ENCODE assay signal across 8 cellular contexts in the genomic region with DNA sequence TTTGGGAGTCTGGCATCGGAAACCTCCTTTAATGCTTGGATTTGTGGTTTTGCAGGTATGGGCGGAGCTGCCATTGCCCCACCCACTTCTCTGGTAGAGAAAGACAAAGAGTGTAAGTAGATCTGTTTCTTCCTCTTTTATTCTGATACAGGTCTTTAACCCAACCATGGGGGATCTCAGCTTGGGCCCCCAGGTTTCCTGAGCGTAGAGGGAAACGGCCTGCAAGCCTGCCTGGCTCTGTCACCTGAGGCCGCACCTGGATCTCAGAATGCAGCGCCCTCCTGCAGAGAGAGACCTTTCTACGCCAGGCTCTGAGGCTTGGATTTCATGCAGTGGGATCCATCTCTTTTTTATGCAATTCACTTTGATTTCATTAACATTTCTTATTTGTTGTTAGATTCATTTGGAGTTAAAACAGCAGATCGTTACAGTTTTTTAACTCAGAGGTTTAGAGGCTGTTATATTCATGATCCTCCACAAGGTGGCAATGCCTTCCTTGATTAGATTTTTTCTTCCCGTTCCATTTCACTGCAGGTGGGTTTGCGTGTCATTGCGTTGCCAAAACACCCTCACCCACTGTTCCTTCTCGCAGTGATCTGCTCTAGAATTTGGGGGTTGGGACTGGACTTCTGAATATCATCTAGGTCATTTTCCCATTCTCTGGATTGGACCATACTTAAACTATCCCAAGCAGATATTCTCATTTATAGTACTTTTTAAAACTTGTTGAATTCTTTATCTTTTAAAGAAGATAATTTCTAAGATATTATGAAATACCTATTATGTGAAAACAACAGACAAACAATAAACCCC. TPM values are rescaled to one million over a fixed set of nuclear protein-coding genes. Genes with fewer than 3 reads are reported as not detected.
DNase-seq lines count a peak whose midpoint lies in the region; ATAC-seq and TF ChIP-seq lines count a peak whose summit lies in the region.

No MANE protein-coding gene starts in this region.

- peak; percentile 73 for TF ChIP-seq RAD21 in SK-N-SH (IDR thresholded peaks at IDR 0.05; ENCODE audit: low read length)

- H4K20me1 ChIP-seq in SK-N-SH (ENCODE audit: insufficient read depth): no peaks in the 10 kb centered on the region; the same call in 1 of the 2 replicates

- H3K4me1 ChIP-seq in SK-N-SH (ENCODE audit: control insufficient read depth in 1 of 2, insufficient read depth in 2 of 2, low read depth in 1 of 2, low read length in 1 of 2): no peaks in the 10 kb centered on the region

- no peak for ATAC-seq in GM18519 (IDR thresholded peaks at IDR 0.05; ENCODE audit: low FRiP score, unreplicated experiment)
- no peak for ATAC-seq in GM18502 (IDR thresholded peaks at IDR 0.05; ENCODE audit: poor library complexity, unreplicated experiment)
- no peak for ATAC-seq in HG03025 (IDR thresholded peaks at IDR 0.05; ENCODE audit: low FRiP score, unreplicated experiment)

- H3K9ac ChIP-seq in SK-N-SH: no peak overlapping the region

- H3K27me3 ChIP-seq in H7 (ENCODE audit: control insufficient read depth, insufficient read depth, low read length): no peaks in the 10 kb centered on the region
- no peaks in the 10 kb centered on the region for H3K27me3 ChIP-seq in SK-N-SH (ENCODE audit: insufficient read depth)

- peak; percentile 2 for DNase-seq in COLO668 (lab: John Stamatoyannopoulos, UW; ENCODE audit: unreplicated experiment)
- DNase-seq in H7: peak; percentile 84
- DNase-seq in SK-N-SH: peak; percentile 64
- peak; percentile 33 for DNase-seq in dedifferentiated amniotic fluid mesenchymal stem cell (ENCODE audit: extremely low spot score)
- DNase-seq in lung microvascular endothelial cell (ENCODE audit: low read depth in 2 of 2): peak; percentile 62 to 77

- H3K27ac ChIP-seq in SK-N-SH (ENCODE audit: low read depth in 2 of 2, low read length in 1 of 2): no peak overlapping the region

- TF ChIP-seq CTCF in SK-N-SH (IDR thresholded peaks at IDR 0.05): peak; percentile 80

- H3K4me3 ChIP-seq in H7 (ENCODE audit: insufficient read depth, low read depth, low read length) (no peak overlapping the region), SK-N-SH (ENCODE audit: low read depth in 2 of 2, low read length in 1 of 2) (no peak overlapping the region)

- 55% methylated on average over 12 of the region's 12 CpGs for WGBS in SK-N-SH (ENCODE audit: low lambda C conversion rate)

- no peak overlapping the region for H3K4me2 ChIP-seq in SK-N-SH

- no peak overlapping the region for H2AFZ ChIP-seq in SK-N-SH (ENCODE audit: low read depth)

- peaks cover 8% of the 10 kb centered on the region for H3F3A ChIP-seq in SK-N-SH (replicated peaks; ENCODE audit: insufficient read depth)

- no peaks in the 10 kb centered on the region for H3K9me3 ChIP-seq in SK-N-SH

- CTCF ChIA-PET in SK-N-SH (lab: Yijun Ruan, JAX): interaction anchor here (0.7 to 6.8 kb wide), 9 partner anchors 19 to 300 kb away, joined by 3 to 75 read pairs (median 5); no protein-coding TSS in a partner anchor

- POLR2A ChIA-PET in SK-N-SH (lab: Yijun Ruan, JAX): no interaction called here

- no peak for TF ChIP-seq EP300 in SK-N-SH (IDR thresholded peaks at IDR 0.05; ENCODE audit: borderline replicate concordance in 1 of 2, low read depth in 1 of 2, low read length in 1 of 2)

- H3K79me2 ChIP-seq in SK-N-SH (ENCODE audit: insufficient read depth): peaks cover 22% of the 10 kb centered on the region

- no peaks in the 10 kb centered on the region for H3K9me2 ChIP-seq in SK-N-SH

- peaks cover 31% of the 10 kb centered on the region for H3K36me3 ChIP-seq in H7 (replicated peaks; ENCODE audit: control insufficient read depth, insufficient read depth, low read length)
- H3K36me3 ChIP-seq in SK-N-SH (replicated peaks in 1 of 2; ENCODE audit: control insufficient read depth in 1 of 2, insufficient read depth in 2 of 2, low read length in 1 of 2): peaks cover 64 to 87% of the 10 kb centered on the region in 2 experiments

TF ChIP-seq in SK-N-SH, 30 proteins besides CTCF, POLR2A, EP300 and RAD21:
- TF ChIP-seq SMC3 (IDR thresholded peaks at IDR 0.05; ENCODE audit: low read depth, low read length) (peak; percentile 71), RXRA (IDR thresholded peaks at IDR 0.05; ENCODE audit: borderline replicate concordance, low read depth) (no peak), TAF1 (IDR thresholded peaks at IDR 0.05; ENCODE audit: borderline replicate concordance, low read depth, low read length) (no peak), ELF1 (IDR thresholded peaks at IDR 0.05) (no peak)
- TF ChIP-seq, protein P1, sequence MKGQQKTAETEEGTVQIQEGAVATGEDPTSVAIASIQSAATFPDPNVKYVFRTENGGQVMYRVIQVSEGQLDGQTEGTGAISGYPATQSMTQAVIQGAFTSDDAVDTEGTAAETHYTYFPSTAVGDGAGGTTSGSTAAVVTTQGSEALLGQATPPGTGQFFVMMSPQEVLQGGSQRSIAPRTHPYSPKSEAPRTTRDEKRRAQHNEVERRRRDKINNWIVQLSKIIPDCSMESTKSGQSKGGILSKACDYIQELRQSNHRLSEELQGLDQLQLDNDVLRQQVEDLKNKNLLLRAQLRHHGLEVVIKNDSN (IDR thresholded peaks at IDR 0.05; ENCODE audit: borderline replicate concordance, low read depth): no peak

RNA-seq across cellular contexts. Expression of a gene that starts 20.0 kb away (rescaled TPM):
- total RNA-seq in H7 (2014; rRNA removed; shearing (Covaris generic)): 41.9 and 44.1 TPM in 2 replicates
- polyA plus RNA-seq in SK-N-SH (2012; rRNA removed): 32.6 and 34.2 TPM in 2 replicates
- polyA plus RNA-seq in SK-N-SH (2012; cell fraction: cytosol; rRNA removed): 25.2 and 25.9 TPM in 2 replicates
- polyA plus RNA-seq in SK-N-SH (2012; cell fraction: nucleus; rRNA removed): 94.6 and 118 TPM in 2 replicates
- total RNA-seq in lung microvascular endothelial cell: 27.5 and 33.9 TPM in 2 replicates

RNA-seq across cellular contexts. Expression of a gene that starts 46.7 kb away (rescaled TPM):
- total RNA-seq in H7 (2014; rRNA removed; shearing (Covaris generic)): not detected in 2 replicates
- polyA plus RNA-seq in SK-N-SH (2012; rRNA removed): not detected in 2 replicates
- not detected in 2 replicates for polyA plus RNA-seq in SK-N-SH (2012; cell fraction: cytosol; rRNA removed)
- polyA plus RNA-seq in SK-N-SH (2012; cell fraction: nucleus; rRNA removed): not detected in 2 replicates
- not detected in 2 replicates for total RNA-seq in lung microvascular endothelial cell

Comparison
In these comparisons a context has a peak if more than half of its experiments do, and no peak if none do; other contexts are left out.
1. DNase-seq: peak in every context shown above with its lines; median percentile 84 in H7; 70 in lung microvascular endothelial cell; 64 in SK-N-SH; 33 in dedifferentiated amniotic fluid mesenchymal stem cell; 2 in COLO668.